14 cellular contexts compared by ENCODE assay signal in genomic region chr10:77911535-77912123, GRCh38. TPM values are rescaled to one million over a fixed set of nuclear protein-coding genes. Genes with fewer than 3 reads are reported as not detected.
DNase-seq lines count a peak whose midpoint lies in the region; ATAC-seq and TF ChIP-seq lines count a peak whose summit lies in the region.
"Had no signal": no experiment of that assay in that cellular context is flagged by ENCODE, and none has a peak within 500 bp of the region (broad histone marks: within the 10 kb centered on the region; RNA-seq: fewer than 3 reads in every experiment).

No MANE protein-coding gene starts in this region.

- H2BK15ac ChIP-seq in mesenchymal stem cell (ENCODE audit: low read depth, poor library complexity, severe bottlenecking): no peak overlapping the region

- no peak overlapping the region for H2AFZ ChIP-seq in mesenchymal stem cell (ENCODE audit: low read depth, low read length)

- POLR2A ChIA-PET in CD8-positive, alpha-beta memory T cell (lab: Charles Lee): no interaction called here
- POLR2A ChIA-PET in activated CD8-positive, alpha-beta T cell treated with anti-CD3 and anti-CD28 coated beads, Interleukin-2, amount 10 ng/mL, durations not matched to agents 7 days and 5 days (lab: Charles Lee): no interaction called here

- no peaks in the 10 kb centered on the region for H3K36me3 Mint-ChIP-seq in CD8-positive, alpha-beta memory T cell
- H3K36me3 Mint-ChIP-seq in endothelial cell (ENCODE audit: low read depth, unreplicated experiment): no peaks in the 10 kb centered on the region
- H3K36me3 Mint-ChIP-seq in activated CD8-positive, alpha-beta T cell treated with anti-CD3 and anti-CD28 coated beads, Interleukin-2, amount 10 ng/mL, durations not matched to agents 7 days and 5 days (ENCODE audit: low read depth): no peaks in the 10 kb centered on the region

- H3K36me3 ChIP-seq in CD8-positive, alpha-beta memory T cell (ENCODE audit: insufficient read depth, low read length): no peaks in the 10 kb centered on the region
- no peaks in the 10 kb centered on the region for H3K36me3 ChIP-seq in adrenal gland (replicated peaks in 1 of 2)
- no peaks in the 10 kb centered on the region for H3K36me3 ChIP-seq in mesenchymal stem cell (ENCODE audit: control insufficient read depth in 1 of 2, insufficient read depth in 2 of 2, low read depth in 1 of 2, low read length in 2 of 2)
- H3K36me3 ChIP-seq: tibial nerve had no signal

- TF ChIP-seq CTCF in adrenal gland (IDR thresholded peaks at IDR 0.05): peak in 4 of 6 experiments; percentile 19 to 55 (median 44)
- TF ChIP-seq CTCF in endothelial cell (IDR thresholded peaks at IDR 0.05; ENCODE audit: unreplicated experiment): no peak

- no peak overlapping the region for H2BK5ac ChIP-seq in mesenchymal stem cell (ENCODE audit: low read depth, low read length, poor library complexity, severe bottlenecking)

- no peaks in the 10 kb centered on the region for H3K9me3 Mint-ChIP-seq in CD8-positive, alpha-beta memory T cell
- no peaks in the 10 kb centered on the region for H3K9me3 Mint-ChIP-seq in endothelial cell (ENCODE audit: unreplicated experiment)
- H3K9me3 Mint-ChIP-seq in activated CD8-positive, alpha-beta T cell treated with anti-CD3 and anti-CD28 coated beads, Interleukin-2, amount 10 ng/mL, durations not matched to agents 7 days and 5 days (ENCODE audit: insufficient read depth): no peaks in the 10 kb centered on the region

- no peak overlapping the region for H3K23ac ChIP-seq in mesenchymal stem cell (ENCODE audit: low read length in 2 of 2)

- H3K79me1 ChIP-seq in mesenchymal stem cell (replicated peaks; ENCODE audit: low read length, poor library complexity, severe bottlenecking): peaks cover 54% of the 10 kb centered on the region

- H3K4me1 Mint-ChIP-seq in CD8-positive, alpha-beta memory T cell: no peaks in the 10 kb centered on the region
- H3K4me1 Mint-ChIP-seq in endothelial cell (ENCODE audit: unreplicated experiment): peaks cover 25% of the 10 kb centered on the region
- H3K4me1 Mint-ChIP-seq in activated CD8-positive, alpha-beta T cell treated with anti-CD3 and anti-CD28 coated beads, Interleukin-2, amount 10 ng/mL, durations not matched to agents 7 days and 5 days (ENCODE audit: low read depth): peaks cover 7% of the 10 kb centered on the region
- H3K4me1 Mint-ChIP-seq: B cell had no signal

- peak overlapping the region; percentile 84 for H3K27ac ChIP-seq in CD8-positive, alpha-beta memory T cell (ENCODE audit: low read depth, low read length)
- peak overlapping the region; percentile 23 to 92 (median 86) for H3K27ac ChIP-seq in adrenal gland
- H3K27ac ChIP-seq in mesenchymal stem cell (ENCODE audit: low read length, poor library complexity, severe bottlenecking): no peak overlapping the region
- H3K27ac ChIP-seq: tibial nerve had no signal

- DNase-seq in CD8-positive, alpha-beta memory T cell: no peak
- DNase-seq in LoVo (ENCODE audit: low spot score) (peak; percentile 47), adrenal gland (peak; percentile 59 to 91 (median 88)), mesenchymal stem cell (peak; percentile 81), DMS153 (lab: John Stamatoyannopoulos, UW) (no peak), endothelial cell (ENCODE audit: low spot score) (no peak)
- DNase-seq in activated CD8-positive, alpha-beta T cell treated with anti-CD3 and anti-CD28 coated beads, Interleukin-2, amount 10 ng/mL, durations not matched to agents 7 days and 5 days: no peak
- DNase-seq: activated effector memory CD4-positive, alpha-beta T cell treated with Interleukin-2 at 50 U/mL for 16 hours; DND-41; NCI-H187 treated with DMSO at 0.1 percent for 48 hours; NCI-H774 had no signal

- ATAC-seq in GM21717 (IDR thresholded peaks at IDR 0.05; ENCODE audit: unreplicated experiment): no peak
- ATAC-seq in activated CD8-positive, alpha-beta T cell treated with anti-CD3 and anti-CD28 coated beads, Interleukin-2, amount 10 ng/mL, durations not matched to agents 7 days and 5 days: no peak

- TF ChIP-seq POLR2A in adrenal gland (IDR thresholded peaks at IDR 0.05): no peak

- H3K27me3 ChIP-seq in CD8-positive, alpha-beta memory T cell (ENCODE audit: insufficient read depth, low read length, poor library complexity, severe bottlenecking): no peaks in the 10 kb centered on the region
- H3K27me3 ChIP-seq in adrenal gland: no peaks in the 10 kb centered on the region
- no peaks in the 10 kb centered on the region for H3K27me3 ChIP-seq in mesenchymal stem cell (ENCODE audit: control insufficient read depth in 1 of 2, insufficient read depth in 1 of 2, low read length in 2 of 2)
- H3K27me3 ChIP-seq: tibial nerve had no signal

- H3K4me2 ChIP-seq in mesenchymal stem cell (ENCODE audit: low read length, poor library complexity, severe bottlenecking): no peak overlapping the region

- no peak overlapping the region for H3K14ac ChIP-seq in mesenchymal stem cell (ENCODE audit: low read length in 2 of 2)

- peak overlapping the region in 2 of 8 donors; percentile 6 to 7 for H3K27ac Mint-ChIP-seq in CD8-positive, alpha-beta memory T cell
- no peak overlapping the region for H3K27ac Mint-ChIP-seq in endothelial cell (ENCODE audit: unreplicated experiment)
- no peak overlapping the region for H3K27ac Mint-ChIP-seq in activated CD8-positive, alpha-beta T cell treated with anti-CD3 and anti-CD28 coated beads, Interleukin-2, amount 10 ng/mL, durations not matched to agents 7 days and 5 days
- H3K27ac Mint-ChIP-seq: B cell had no signal

- intact Hi-C loops in adrenal gland (cut with DNase I): loop anchor here in 1 of 2 donors (10.0 kb wide), 1 partner anchor 103 kb away; no protein-coding TSS in a partner anchor

- no peaks in the 10 kb centered on the region for H3K9me3 ChIP-seq in CD8-positive, alpha-beta memory T cell (ENCODE audit: low read length)
- H3K9me3 ChIP-seq in adrenal gland (replicated peaks in 1 of 3) (no peaks in the 10 kb centered on the region), mesenchymal stem cell (ENCODE audit: control insufficient read depth, low read length) (no peaks in the 10 kb centered on the region)
- H3K9me3 ChIP-seq: tibial nerve had no signal

- no peak overlapping the region for H3K4ac ChIP-seq in mesenchymal stem cell (ENCODE audit: low read depth in 1 of 2, low read length in 2 of 2)

- no peak overlapping the region for H2BK120ac ChIP-seq in mesenchymal stem cell (ENCODE audit: low read depth, low read length)

- CTCF ChIA-PET in CD8-positive, alpha-beta memory T cell (lab: Charles Lee): no interaction called here
- CTCF ChIA-PET in activated CD8-positive, alpha-beta T cell treated with anti-CD3 and anti-CD28 coated beads, Interleukin-2, amount 10 ng/mL, durations not matched to agents 7 days and 5 days (lab: Charles Lee): no interaction called here

- no peak overlapping the region for H3K4me3 ChIP-seq in CD8-positive, alpha-beta memory T cell (ENCODE audit: low read length)
- no peak overlapping the region for H3K4me3 ChIP-seq in adrenal gland
- no peak overlapping the region for H3K4me3 ChIP-seq in mesenchymal stem cell (ENCODE audit: insufficient read depth in 1 of 2, low read depth in 1 of 2, low read length in 2 of 2)
- H3K4me3 ChIP-seq: tibial nerve had no signal

- peak overlapping the region; percentile 52 for H4K91ac ChIP-seq in mesenchymal stem cell (ENCODE audit: low read length)

- H3K9ac ChIP-seq in mesenchymal stem cell (ENCODE audit: low read length): no peak overlapping the region

- H2BK12ac ChIP-seq in mesenchymal stem cell (ENCODE audit: low read length in 2 of 2): no peak overlapping the region

- H3K27me3 Mint-ChIP-seq in CD8-positive, alpha-beta memory T cell: peaks cover 1 to 24% of the 10 kb centered on the region in 2 donors
- H3K27me3 Mint-ChIP-seq in endothelial cell (ENCODE audit: unreplicated experiment): peaks cover 3% of the 10 kb centered on the region
- peaks cover 25% of the 10 kb centered on the region for H3K27me3 Mint-ChIP-seq in activated CD8-positive, alpha-beta T cell treated with anti-CD3 and anti-CD28 coated beads, Interleukin-2, amount 10 ng/mL, durations not matched to agents 7 days and 5 days (ENCODE audit: low read depth)

- H2AK5ac ChIP-seq in mesenchymal stem cell (ENCODE audit: low read length, severe bottlenecking): no peak overlapping the region

- peak overlapping the region in 1 of 2 experiments; percentile 28 for H3K18ac ChIP-seq in mesenchymal stem cell (ENCODE audit: low read depth in 1 of 2, low read length in 2 of 2)

- no peak overlapping the region for H3K4me3 Mint-ChIP-seq in CD8-positive, alpha-beta memory T cell
- H3K4me3 Mint-ChIP-seq in endothelial cell (ENCODE audit: unreplicated experiment): no peak overlapping the region
- no peak overlapping the region for H3K4me3 Mint-ChIP-seq in activated CD8-positive, alpha-beta T cell treated with anti-CD3 and anti-CD28 coated beads, Interleukin-2, amount 10 ng/mL, durations not matched to agents 7 days and 5 days
- H3K4me3 Mint-ChIP-seq: B cell had no signal

- no peak overlapping the region for H4K8ac ChIP-seq in mesenchymal stem cell (ENCODE audit: low read length)

- H3K4me1 ChIP-seq in CD8-positive, alpha-beta memory T cell (ENCODE audit: insufficient read depth, low read length): no peaks in the 10 kb centered on the region
- peaks cover 51 to 78% of the 10 kb centered on the region in 2 donors for H3K4me1 ChIP-seq in adrenal gland (replicated peaks in 1 of 2)
- H3K4me1 ChIP-seq in mesenchymal stem cell (ENCODE audit: control insufficient read depth, insufficient read depth, low read depth, low read length): peaks cover 8% of the 10 kb centered on the region

- WGBS in adrenal gland, 4 donors: 58 to 65% (median 61%) methylated on average over 7 of the region's 7 CpGs
- 58% methylated on average over 7 of the region's 7 CpGs for WGBS in mesenchymal stem cell

RNA-seq across cellular contexts. Expression of gene DLG5, which starts 14.9 kb away (rescaled TPM):
- total RNA-seq in CD8-positive, alpha-beta memory T cell: 1 to 10 TPM; 1.7 to 2.1 TPM
- polyA plus RNA-seq in CD8-positive, alpha-beta memory T cell: 1.1 TPM
- 100 to 1,000 TPM in 6 of 8 donors, 10 to 100 TPM in 2; 81.8 to 175 (median 125) TPM for total RNA-seq in adrenal gland
- polyA plus RNA-seq in adrenal gland: 10 to 100 TPM; 39.6 to 94.4 (median 88.6) TPM
- polyA plus RNA-seq in mesenchymal stem cell (2013, experiment 1 of 2): 35.0 TPM
- polyA plus RNA-seq in mesenchymal stem cell (2013, experiment 2 of 2): 33.7 TPM
- total RNA-seq in endothelial cell (ENCODE audit: unreplicated experiment): 64.5 TPM
- total RNA-seq in activated CD8-positive, alpha-beta T cell treated with anti-CD3 and anti-CD28 coated beads, Interleukin-2, amount 10 ng/mL, durations not matched to agents 7 days and 5 days: 1 to 10 TPM; 3.2 to 3.5 TPM

Comparison
In these comparisons a context has a peak if more than half of its experiments do, and no peak if none do; other contexts are left out.
1. DNase-seq: peak in LoVo (single experiment), adrenal gland (7 of 7) and mesenchymal stem cell (single experiment); none in CD8-positive, alpha-beta memory T cell (0 of 5), DMS153 (single experiment), endothelial cell (single experiment) and activated CD8-positive, alpha-beta T cell treated with anti-CD3 and anti-CD28 coated beads, Interleukin-2, amount 10 ng/mL, durations not matched to agents 7 days and 5 days (single experiment).
2. RNA of gene DLG5, which starts 14.9 kb away (total RNA-seq): 81.8 to 175 TPM in adrenal gland and 64.5 TPM in endothelial cell (single experiment); 3.2 to 3.5 TPM in activated CD8-positive, alpha-beta T cell treated with anti-CD3 and anti-CD28 coated beads, Interleukin-2, amount 10 ng/mL, durations not matched to agents 7 days and 5 days and 1.7 to 2.1 TPM in CD8-positive, alpha-beta memory T cell; every median in the first group is over 10 times any median in the second.